In genomic region chr20:62219992-62220665, GRCh38 we compare ENCODE assay signal across 1 cellular context.
TF ChIP-seq lines count a peak whose summit lies in the region.

TSS of gene HRH3 (minus strand) at chr20:62220278. CDS start at chr20:62219970, 308 bp downstream.

TF ChIP-seq in K562, 482 proteins besides CTCF, POLR2A, EP300 and RAD21 (continued from another document and continues in another):
- TF ChIP-seq PYGO2 (tag; IDR thresholded peaks at IDR 0.05) (no peak), PCBP1 (IDR thresholded peaks at IDR 0.05; ENCODE audit: low read depth, low read length, poor library complexity, severe bottlenecking) (no peak), TFAM (CRISPR knock-in tag; conservative IDR thresholded peaks at IDR 0.05) (no peak), USF2 (CRISPR knock-in tag; IDR thresholded peaks at IDR 0.05) (no peak), ZNF507 (tag; conservative IDR thresholded peaks at IDR 0.05) (no peak), FIP1L1 (IDR thresholded peaks at IDR 0.05; ENCODE audit: low read depth, low read length, poor library complexity, severe bottlenecking) (no peak), ZNF354B (CRISPR knock-in tag; IDR thresholded peaks at IDR 0.05) (no peak), POLR2AphosphoS5 (IDR thresholded peaks at IDR 0.05; ENCODE audit: control insufficient read depth, insufficient read depth, low read depth, low read length) (no peak), ZNF57 (CRISPR knock-in tag; IDR thresholded peaks at IDR 0.05) (no peak), MECOM (CRISPR knock-in tag; IDR thresholded peaks at IDR 0.05) (no peak), MAFF (IDR thresholded peaks at IDR 0.05; ENCODE audit: low read length) (no peak), MNT (conservative IDR thresholded peaks at IDR 0.05) (peak in 1 of 2 experiments; percentile 46; a peak in 1 of 4 replicates), PML (IDR thresholded peaks at IDR 0.05; ENCODE audit: low read length) (no peak), CXXC5 (CRISPR knock-in tag; IDR thresholded peaks at IDR 0.05) (no peak), ZHX1 (conservative IDR thresholded peaks at IDR 0.05; ENCODE audit: low read length) (no peak), ZBTB40 (IDR thresholded peaks at IDR 0.05) (no peak), ZBTB40 (CRISPR knock-in tag; IDR thresholded peaks at IDR 0.05) (no peak), ZNF586 (CRISPR knock-in tag; conservative IDR thresholded peaks at IDR 0.05) (no peak), TFAP4 (CRISPR knock-in tag; IDR thresholded peaks at IDR 0.05; ENCODE audit: borderline replicate concordance) (peak; percentile 84), GABPB1 (CRISPR knock-in tag; IDR thresholded peaks at IDR 0.05) (0 out of 2 replicates have a peak, but pooled peaks have one; percentile 44), E2F8 (IDR thresholded peaks at IDR 0.05; ENCODE audit: low read depth, partially characterized antibody) (no peak), ZZZ3 (IDR thresholded peaks at IDR 0.05) (no peak), POLR3A (IDR thresholded peaks at IDR 0.05; ENCODE audit: borderline replicate concordance, extremely low read depth, insufficient read depth, insufficient read length) (no peak), ARID4B (CRISPR knock-in tag; IDR thresholded peaks at IDR 0.05) (peak; percentile 79; the same call in 1 of the 2 replicates), PURB (CRISPR knock-in tag; IDR thresholded peaks at IDR 0.05; ENCODE audit: low read depth) (no peak), STAT6 (CRISPR knock-in tag; IDR thresholded peaks at IDR 0.05) (no peak), ZNF699 (CRISPR knock-in tag; IDR thresholded peaks at IDR 0.05; ENCODE audit: insufficient replicate concordance) (no peak), POLR3G (IDR thresholded peaks at IDR 0.05; ENCODE audit: extremely low read depth, insufficient read length, insufficient replicate concordance) (no peak)
